ENCODE assay signal across 11 cellular contexts in genomic region chr2:84816426-84817026, GRCh38.
A peak's percentile ranks its signal among the peaks of the same experiment; 100 is the strongest.
DNase-seq lines count a peak whose midpoint lies in the region; ATAC-seq lines count a peak whose summit lies in the region.
"Had no signal": no experiment of that assay in that cellular context is flagged by ENCODE, and none has a peak within 500 bp of the region (broad histone marks: within the 10 kb centered on the region; RNA-seq: fewer than 3 reads in every experiment).

No MANE protein-coding gene starts in this region.

- WGBS in aorta, 2 donors: 91 to 94% methylated on average over 6 of the region's 6 CpGs

- peak overlapping the region in 2 of 4 donors; percentile 12 to 30 for H3K4me3 Mint-ChIP-seq in CD4-positive, CD25-positive, alpha-beta regulatory T cell

- no peaks in the 10 kb centered on the region for H3K9me3 ChIP-seq in CD4-positive, CD25-positive, alpha-beta regulatory T cell (ENCODE audit: control insufficient read depth in 2 of 2, low read length in 2 of 2)
- H3K9me3 ChIP-seq in aorta (ENCODE audit: control insufficient read depth, low read length): no peaks in the 10 kb centered on the region

- peaks cover 16% of the 10 kb centered on the region for H3K4me1 ChIP-seq in CD4-positive, CD25-positive, alpha-beta regulatory T cell (ENCODE audit: control insufficient read depth, insufficient read depth, low read length, poor library complexity, severe bottlenecking)
- no peaks in the 10 kb centered on the region for H3K4me1 ChIP-seq in aorta (ENCODE audit: control insufficient read depth in 1 of 2, insufficient read depth in 2 of 2, low read length in 2 of 2)

- H3K27ac ChIP-seq in CD4-positive, CD25-positive, alpha-beta regulatory T cell (ENCODE audit: insufficient read depth, low read length, poor library complexity, severe bottlenecking): no peak overlapping the region
- H3K27ac ChIP-seq in aorta (ENCODE audit: low read depth in 1 of 2, low read length in 2 of 2): no peak overlapping the region

- DNase-seq in CD4-positive, CD25-positive, alpha-beta regulatory T cell: no peak
- no peak for DNase-seq in mesenteric fat pad (ENCODE audit: low spot score)
- no peak for DNase-seq in NCI-H2227 treated with DMSO at 0.1 percent for 48 hours (lab: John Stamatoyannopoulos, UW)
- no peak for DNase-seq in aorta
- no peak for DNase-seq in left lobe of liver (ENCODE audit: low spot score)
- DNase-seq: AML-193; cerebellar nuclear complex; stimulated activated CD4-positive, alpha-beta T cell treated with anti-CD3 and anti-CD28 coated beads, Interleukin-2, amount 100 ng/mL, for 48 hours had no signal

- H3K27me3 Mint-ChIP-seq in CD4-positive, CD25-positive, alpha-beta regulatory T cell: no peaks in the 10 kb centered on the region

- H3K36me3 ChIP-seq in CD4-positive, CD25-positive, alpha-beta regulatory T cell (ENCODE audit: control insufficient read depth, insufficient read depth, low read length): peaks cover under 1% of the 10 kb centered on the region
- H3K36me3 ChIP-seq in aorta (ENCODE audit: control insufficient read depth in 1 of 2, insufficient read depth in 2 of 2, low read length in 1 of 2): no peaks in the 10 kb centered on the region

- H3K27me3 ChIP-seq in CD4-positive, CD25-positive, alpha-beta regulatory T cell (ENCODE audit: control insufficient read depth, insufficient read depth, low read length): no peaks in the 10 kb centered on the region
- no peaks in the 10 kb centered on the region for H3K27me3 ChIP-seq in aorta (ENCODE audit: control insufficient read depth in 1 of 2, insufficient read depth in 2 of 2, low read length in 1 of 2)

- H3K4me3 ChIP-seq in CD4-positive, CD25-positive, alpha-beta regulatory T cell (ENCODE audit: low read depth, low read length): peak overlapping the region; percentile 10
- H3K4me3 ChIP-seq in aorta (ENCODE audit: low read length in 2 of 2): no peak overlapping the region

- intact Hi-C loops in aorta (cut with DNase I): no loop called here

- H3K4me1 Mint-ChIP-seq in CD4-positive, CD25-positive, alpha-beta regulatory T cell: peaks cover 23 to 60% (median 31%) of the 10 kb centered on the region in 4 donors

- peak overlapping the region in 2 of 3 donors; percentile 16 to 74 for H3K27ac Mint-ChIP-seq in CD4-positive, CD25-positive, alpha-beta regulatory T cell

- H3K9me3 Mint-ChIP-seq in CD4-positive, CD25-positive, alpha-beta regulatory T cell: peaks cover 0 to 2% (median 0%) of the 10 kb centered on the region in 7 donors

- H3K36me3 Mint-ChIP-seq in CD4-positive, CD25-positive, alpha-beta regulatory T cell: peaks cover 6% of the 10 kb centered on the region

- ATAC-seq in CD4-positive, CD25-positive, alpha-beta regulatory T cell (ENCODE audit: low read depth in 2 of 2): no peak
- ATAC-seq in GM18873 (IDR thresholded peaks at IDR 0.05; ENCODE audit: low FRiP score, unreplicated experiment): peak; percentile 75
- peak; percentile 71 for ATAC-seq in HG02588 (IDR thresholded peaks at IDR 0.05; ENCODE audit: unreplicated experiment)
- ATAC-seq in HG03460 (IDR thresholded peaks at IDR 0.05; ENCODE audit: unreplicated experiment): peak; percentile 72
- ATAC-seq in aorta (ENCODE audit: low FRiP score): no peak
- ATAC-seq in left lobe of liver: no peak

Comparison
In these comparisons a context has a peak if more than half of its experiments do, and no peak if none do; other contexts are left out.
1. ATAC-seq: peak in GM18873 (single experiment), HG02588 (single experiment) and HG03460 (single experiment); none in CD4-positive, CD25-positive, alpha-beta regulatory T cell (0 of 2), aorta (single experiment) and left lobe of liver (single experiment).